8 cellular contexts compared by ENCODE assay signal in the genomic region with DNA sequence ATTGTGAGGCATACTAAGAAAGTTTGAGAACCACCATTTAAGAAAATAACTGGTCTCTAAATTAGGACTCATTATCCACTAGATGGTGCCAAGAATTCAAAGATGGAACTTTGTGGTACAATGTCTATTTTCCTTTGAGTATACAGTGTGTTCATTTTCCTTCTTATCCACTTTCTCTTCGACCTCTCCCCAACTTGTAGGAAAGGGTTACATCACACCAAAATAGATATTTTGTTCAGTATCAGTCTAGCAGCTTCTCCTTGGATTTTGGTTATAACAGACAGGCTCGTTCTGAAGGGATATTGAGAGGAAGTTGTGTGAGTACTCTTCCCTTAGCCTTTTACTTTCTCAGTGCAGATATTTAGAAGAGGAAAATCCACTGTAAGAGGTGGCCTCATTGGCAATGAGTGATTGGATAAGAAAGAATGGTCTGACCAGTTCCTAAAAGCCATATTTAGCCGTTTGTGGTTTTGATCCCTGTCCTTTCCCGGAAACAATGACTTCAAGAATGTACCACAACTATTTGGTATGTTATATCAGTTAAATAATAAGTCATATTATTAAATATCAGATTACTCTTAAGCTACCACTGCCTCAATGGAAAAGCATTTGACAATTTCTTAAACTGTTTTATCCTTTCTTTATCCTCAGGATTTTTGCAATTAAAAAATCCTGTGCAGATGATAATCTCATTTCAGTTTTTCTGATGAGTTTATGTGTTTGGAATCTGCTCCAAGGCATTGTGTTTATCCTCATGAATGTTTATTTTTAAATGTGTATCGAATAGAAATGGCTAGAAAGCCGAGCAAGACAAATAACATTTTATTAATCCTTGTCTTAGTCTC.
DNase-seq lines count a peak whose midpoint lies in the region; ATAC-seq and TF ChIP-seq lines count a peak whose summit lies in the region.

No MANE protein-coding gene starts in this region.

- POLR2A ChIA-PET in Panc1 (lab: Charles Lee) = no interaction called here

- TF ChIP-seq POLR2A in right lobe of liver (IDR thresholded peaks at IDR 0.05) = no peak
- no peak for TF ChIP-seq POLR2A in tibial nerve (IDR thresholded peaks at IDR 0.05)

- H3K4me3 ChIP-seq in Panc1 (ENCODE audit: low read depth in 2 of 2, low read length in 2 of 2) = no peak overlapping the region; a peak in 2 of 4 replicates
- peak overlapping the region; percentile 20 for H3K4me3 ChIP-seq in choroid plexus epithelial cell (ENCODE audit: low read depth, low read length)
- H3K4me3 ChIP-seq in right lobe of liver = no peak overlapping the region
- H3K4me3 ChIP-seq in tibial nerve = peak overlapping the region in 3 of 4 donors; percentile 8 to 26 (median 12)

- in situ Hi-C loops in Panc1 (cut with HindIII; ENCODE audit: low pct_unique_long_range_greater_than_20kb, low sequenced_read_pairs) = loop anchor here (25.0 kb wide), 1 partner anchor 183 kb away; no protein-coding TSS in a partner anchor

- 23% methylated on average over 6 of the region's 6 CpGs for WGBS in right lobe of liver (ENCODE audit: insufficient coverage, low coverage, low lambda C conversion rate, missing lambda C conversion rate)
- 14 to 17% methylated on average over 6 of the region's 6 CpGs for WGBS in tibial nerve, 2 donors

- ATAC-seq in HG02852 (IDR thresholded peaks at IDR 0.05; ENCODE audit: unreplicated experiment) (peak; percentile 31), Panc1 (peak; percentile 85), right lobe of liver (peak; percentile 77 to 81 (median 80)), HG02610 (IDR thresholded peaks at IDR 0.05; ENCODE audit: unreplicated experiment) (no peak)

- H3K27ac ChIP-seq in Panc1 (ENCODE audit: low read length) (peak overlapping the region; percentile 77), right lobe of liver (peak overlapping the region; percentile 26 to 60 (median 46)), tibial nerve (peak overlapping the region; percentile 0 to 88 (median 68))

- TF ChIP-seq CTCF in Panc1 (IDR thresholded peaks at IDR 0.05) (peak; percentile 59; the same call in 1 of the 2 replicates), choroid plexus epithelial cell (conservative IDR thresholded peaks at IDR 0.05; ENCODE audit: low read depth, low read length) (peak; percentile 54), right lobe of liver (IDR thresholded peaks at IDR 0.05) (peak; percentile 51 to 75 (median 60)), tibial nerve (IDR thresholded peaks at IDR 0.05) (peak; percentile 31 to 80 (median 51))

- peaks cover 12% of the 10 kb centered on the region for H3K4me1 ChIP-seq in Panc1 (ENCODE audit: control insufficient read depth, insufficient read depth, low read length)
- H3K4me1 ChIP-seq in right lobe of liver = peaks cover 0 to 33% (median 6%) of the 10 kb centered on the region in 4 donors
- H3K4me1 ChIP-seq in tibial nerve = peaks cover 0 to 20% (median 4%) of the 10 kb centered on the region in 4 donors

- intact Hi-C loops in Panc1 (cut with micrococcal nuclease; ENCODE audit: unreplicated experiment) = loop anchor here (1.0 kb wide), 1 partner anchor 185 kb away; no protein-coding TSS in a partner anchor
- intact Hi-C loops in right lobe of liver (cut with DNase I) = no loop called here

- no peaks in the 10 kb centered on the region for H3K9me3 ChIP-seq in Panc1 (ENCODE audit: control insufficient read depth, insufficient read depth, low read depth, low read length)
- no peaks in the 10 kb centered on the region for H3K9me3 ChIP-seq in right lobe of liver
- H3K9me3 ChIP-seq in tibial nerve = no peaks in the 10 kb centered on the region

- CTCF ChIA-PET in Panc1 (lab: Charles Lee) = no interaction called here

- H3K36me3 ChIP-seq in Panc1 (ENCODE audit: control insufficient read depth, insufficient read depth, low read length) = no peaks in the 10 kb centered on the region
- H3K36me3 ChIP-seq in right lobe of liver = no peaks in the 10 kb centered on the region
- H3K36me3 ChIP-seq in tibial nerve = no peaks in the 10 kb centered on the region

- DNase-seq in DMS 273 (lab: John Stamatoyannopoulos, UW; ENCODE audit: unreplicated experiment) (peak; percentile 74), DMS 273 treated with DMSO at 0.1 percent for 48 hours (lab: John Stamatoyannopoulos, UW) (no peak), Panc1 (ENCODE audit: low read depth, low spot score) (peak; percentile 58), choroid plexus epithelial cell (ENCODE audit: low read depth) (peak; percentile 99), right lobe of liver (no peak), tibial nerve (ENCODE audit: low spot score in 2 of 2) (peak in 1 of 2 donors; percentile 18)

- BruUV-seq in Panc1 (replicated peaks; lab: Mats Ljungman, UMichigan) = no TSS peak

- H3K27me3 ChIP-seq in Panc1 (ENCODE audit: control insufficient read depth, insufficient read depth, low read length) (no peaks in the 10 kb centered on the region), right lobe of liver (no peaks in the 10 kb centered on the region), tibial nerve (no peaks in the 10 kb centered on the region)

- TF ChIP-seq EP300 in tibial nerve (IDR thresholded peaks at IDR 0.05) = peak in 1 of 2 donors; percentile 53

Comparison
In these comparisons a context has a peak if more than half of its experiments do, and no peak if none do; other contexts are left out.
1. DNase-seq: peak in DMS 273 (single experiment), Panc1 (single experiment) and choroid plexus epithelial cell (single experiment); none in DMS 273 treated with DMSO at 0.1 percent for 48 hours (single experiment) and right lobe of liver (0 of 3).
2. H3K4me3 ChIP-seq: peak in choroid plexus epithelial cell (single experiment) and tibial nerve (3 of 4); none in Panc1 (0 of 2) and right lobe of liver (0 of 3).
3. Peak in every context shown above with its lines, with median percentiles within 50 percentile points of each other: H3K27ac ChIP-seq and CTCF ChIP-seq.